In the genomic region with DNA sequence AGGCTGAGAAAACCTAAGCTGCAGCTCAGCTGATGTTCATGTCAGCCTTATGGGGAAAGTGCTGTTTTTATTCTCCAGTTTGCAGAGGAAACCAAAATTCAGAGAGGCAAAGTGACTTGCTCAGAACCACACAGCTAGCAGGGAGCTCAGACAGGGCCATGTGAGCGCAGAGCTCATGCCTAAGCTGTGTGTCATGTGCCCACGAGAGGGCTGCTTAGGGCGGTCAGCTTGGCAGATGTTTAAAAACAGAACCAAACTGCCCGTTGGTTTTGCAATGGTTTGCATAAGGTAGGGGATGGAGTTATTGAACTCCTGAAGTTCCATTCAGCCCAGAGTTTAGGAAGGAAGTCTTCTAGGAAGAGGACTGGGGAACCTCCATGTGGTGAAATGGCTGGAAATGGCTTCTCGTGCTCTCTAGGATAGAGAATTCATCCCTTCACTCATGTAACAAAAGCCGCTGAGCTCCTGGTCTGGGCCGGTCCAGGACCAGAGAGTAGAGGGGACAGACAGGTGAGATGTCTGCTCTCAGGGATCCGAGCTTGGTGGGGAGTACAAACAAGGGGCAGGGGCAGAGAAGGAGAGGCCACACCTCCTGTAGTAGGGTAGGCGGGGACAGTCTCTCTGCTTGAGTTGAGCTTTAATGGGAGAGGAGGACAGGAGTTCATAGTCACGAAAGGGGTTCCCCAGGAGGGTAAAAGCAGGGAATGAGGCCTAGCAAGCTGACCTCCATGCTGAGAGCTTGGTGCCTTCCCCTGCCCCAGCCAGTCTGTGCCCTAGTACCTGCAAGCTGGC, we compare ENCODE assay signal across 8 cellular contexts. TPM values are rescaled to one million over a fixed set of nuclear protein-coding genes. Genes with fewer than 3 reads are reported as not detected.
DNase-seq lines count a peak whose midpoint lies in the region; TF ChIP-seq lines count a peak whose summit lies in the region.

No MANE protein-coding gene starts in this region.

- peaks cover 17% of the 10 kb centered on the region for H3K36me3 Mint-ChIP-seq in neural progenitor cell
- no peaks in the 10 kb centered on the region for H3K36me3 Mint-ChIP-seq in activated CD4-positive, alpha-beta memory T cell treated with anti-CD3 and anti-CD28 coated beads, Interleukin-2, amount 10 ng/mL, durations not matched to agents 7 days and 5 days (ENCODE audit: low read depth)

- POLR2A ChIA-PET in GM10248 (lab: Yijun Ruan, JAX), result no interaction called here
- POLR2A ChIA-PET in activated CD4-positive, alpha-beta memory T cell treated with anti-CD3 and anti-CD28 coated beads, Interleukin-2, amount 10 ng/mL, durations not matched to agents 7 days and 5 days (lab: Charles Lee), result no interaction called here

- peak overlapping the region; percentile 21 for H3K27ac Mint-ChIP-seq in neural progenitor cell
- no peak overlapping the region for H3K27ac Mint-ChIP-seq in activated CD4-positive, alpha-beta memory T cell treated with anti-CD3 and anti-CD28 coated beads, Interleukin-2, amount 10 ng/mL, durations not matched to agents 7 days and 5 days

- no peaks in the 10 kb centered on the region for H3K79me2 ChIP-seq in neural progenitor cell (ENCODE audit: low read depth)

- CTCF ChIA-PET in GM10248 (lab: Yijun Ruan, JAX), result interaction anchor here (2.1 to 3.6 kb wide), 2 partner anchors 21 to 84 kb away, joined by 9 to 12 read pairs; no protein-coding TSS in a partner anchor
- CTCF ChIA-PET in activated CD4-positive, alpha-beta memory T cell treated with anti-CD3 and anti-CD28 coated beads, Interleukin-2, amount 10 ng/mL, durations not matched to agents 7 days and 5 days (lab: Charles Lee), result no interaction called here

- peaks cover 28% of the 10 kb centered on the region for H4K20me1 ChIP-seq in neural progenitor cell (ENCODE audit: low read depth)

- peaks cover 8% of the 10 kb centered on the region for H3K27me3 Mint-ChIP-seq in neural progenitor cell (ENCODE audit: insufficient read depth, low read depth)
- no peaks in the 10 kb centered on the region for H3K27me3 Mint-ChIP-seq in activated CD4-positive, alpha-beta memory T cell treated with anti-CD3 and anti-CD28 coated beads, Interleukin-2, amount 10 ng/mL, durations not matched to agents 7 days and 5 days

- H3K4me3 Mint-ChIP-seq in neural progenitor cell, result no peak overlapping the region
- H3K4me3 Mint-ChIP-seq in activated CD4-positive, alpha-beta memory T cell treated with anti-CD3 and anti-CD28 coated beads, Interleukin-2, amount 10 ng/mL, durations not matched to agents 7 days and 5 days, result no peak overlapping the region

- peaks cover 37% of the 10 kb centered on the region for H3K4me1 ChIP-seq in neural progenitor cell

- no peak overlapping the region for H2AFZ ChIP-seq in neural progenitor cell (replicated peaks)

- no peaks in the 10 kb centered on the region for H3K9me3 ChIP-seq in neural progenitor cell (ENCODE audit: low read depth)

- H3K4me2 ChIP-seq in neural progenitor cell, result no peak overlapping the region

- peaks cover 28% of the 10 kb centered on the region for H3F3A ChIP-seq in neural progenitor cell (ENCODE audit: low read depth)

- H3K9ac ChIP-seq in neural progenitor cell, result no peak overlapping the region

- H3K9me3 Mint-ChIP-seq in neural progenitor cell, result no peaks in the 10 kb centered on the region
- H3K9me3 Mint-ChIP-seq in activated CD4-positive, alpha-beta memory T cell treated with anti-CD3 and anti-CD28 coated beads, Interleukin-2, amount 10 ng/mL, durations not matched to agents 7 days and 5 days, result no peaks in the 10 kb centered on the region

- no peak overlapping the region for H3K4me3 ChIP-seq in epithelial cell of proximal tubule (ENCODE audit: low read depth, low read length)
- no peak overlapping the region for H3K4me3 ChIP-seq in neural progenitor cell

- peak; percentile 47 for DNase-seq in CD1c-positive myeloid dendritic cell (ENCODE audit: extremely low spot score)
- DNase-seq in NOMO-1 treated with DMSO at 0.1 percent for 48 hours (lab: John Stamatoyannopoulos, UW; ENCODE audit: unreplicated experiment), result peak; percentile 69
- DNase-seq in epithelial cell of proximal tubule (ENCODE audit: low read depth), result peak; percentile 63
- no peak for DNase-seq in neural progenitor cell (ENCODE audit: low spot score)
- DNase-seq in NCI-H2227 treated with DMSO at 0.1 percent for 48 hours (lab: John Stamatoyannopoulos, UW), result no peak
- DNase-seq in GM10248 (ENCODE audit: extremely low spot score), result no peak
- DNase-seq in activated CD4-positive, alpha-beta memory T cell treated with anti-CD3 and anti-CD28 coated beads, Interleukin-2, amount 10 ng/mL, durations not matched to agents 7 days and 5 days, result no peak
- no peak for DNase-seq in NCI-H2081 (lab: John Stamatoyannopoulos, UW)

- H3K27ac ChIP-seq in neural progenitor cell, result peak overlapping the region; percentile 79

- no peaks in the 10 kb centered on the region for H3K27me3 ChIP-seq in neural progenitor cell

- no peak for TF ChIP-seq CTCF in epithelial cell of proximal tubule (conservative IDR thresholded peaks at IDR 0.05; ENCODE audit: low read depth, low read length)
- no peak for TF ChIP-seq CTCF in neural progenitor cell (IDR thresholded peaks at IDR 0.05)
- TF ChIP-seq CTCF in GM10248 (IDR thresholded peaks at IDR 0.05; ENCODE audit: control extremely low read depth, extremely low read depth, low read depth, missing control alignments), result no peak

- H3K4me1 Mint-ChIP-seq in neural progenitor cell, result peaks cover 45% of the 10 kb centered on the region
- no peaks in the 10 kb centered on the region for H3K4me1 Mint-ChIP-seq in activated CD4-positive, alpha-beta memory T cell treated with anti-CD3 and anti-CD28 coated beads, Interleukin-2, amount 10 ng/mL, durations not matched to agents 7 days and 5 days

- H3K36me3 ChIP-seq in neural progenitor cell, result no peaks in the 10 kb centered on the region

RNA-seq across cellular contexts. Expression of a gene that starts 46.9 kb away (rescaled TPM):
- total RNA-seq in epithelial cell of proximal tubule, result 17.4 and 27.8 TPM in 2 replicates
- 20.3 and 29.4 TPM in 2 replicates for total RNA-seq in neural progenitor cell (ENCODE audit: low replicate concordance)
- not detected for total RNA-seq in activated CD4-positive, alpha-beta memory T cell treated with anti-CD3 and anti-CD28 coated beads, Interleukin-2, amount 10 ng/mL, durations not matched to agents 7 days and 5 days

Comparison
In these comparisons a context has a peak if more than half of its experiments do, and no peak if none do; other contexts are left out.
1. DNase-seq: peak in CD1c-positive myeloid dendritic cell (single experiment), NOMO-1 treated with DMSO at 0.1 percent for 48 hours (single experiment) and epithelial cell of proximal tubule (single experiment); none in neural progenitor cell (single experiment), NCI-H2227 treated with DMSO at 0.1 percent for 48 hours (single experiment), GM10248 (single experiment), activated CD4-positive, alpha-beta memory T cell treated with anti-CD3 and anti-CD28 coated beads, Interleukin-2, amount 10 ng/mL, durations not matched to agents 7 days and 5 days (single experiment) and NCI-H2081 (0 of 2).
2. RNA of a gene that starts 46.9 kb away (total RNA-seq): 17.4 to 27.8 TPM in epithelial cell of proximal tubule and 20.3 to 29.4 TPM in neural progenitor cell; not detected in activated CD4-positive, alpha-beta memory T cell treated with anti-CD3 and anti-CD28 coated beads, Interleukin-2, amount 10 ng/mL, durations not matched to agents 7 days and 5 days; every median in the first group is over 10 times any median in the second.